17 cellular contexts compared by ENCODE assay signal in genomic region chr9:96554801-96555566, GRCh38.
DNase-seq lines count a peak whose midpoint lies in the region; ATAC-seq and TF ChIP-seq lines count a peak whose summit lies in the region.
"Had no signal": no experiment of that assay in that cellular context is flagged by ENCODE, and none has a peak within 500 bp of the region (broad histone marks: within the 10 kb centered on the region; RNA-seq: fewer than 3 reads in every experiment).

No MANE protein-coding gene starts in this region.

- in situ Hi-C loops in KBM-7 (cut with MboI; ENCODE audit: low pct_unique_long_range_greater_than_20kb, low sequenced_read_pairs): no loop called here

- TF ChIP-seq CTCF in cardiac muscle cell (IDR thresholded peaks at IDR 0.05; ENCODE audit: low read depth, low read length): no peak
- TF ChIP-seq CTCF in body of pancreas (IDR thresholded peaks at IDR 0.05): no peak

- H3K4me3 ChIP-seq in cardiac muscle cell (no peak overlapping the region), body of pancreas (no peak overlapping the region)
- H3K4me3 ChIP-seq: psoas muscle, SJCRH30, upper lobe of left lung had no signal

- DNase-seq in cardiac muscle cell (ENCODE audit: low read depth in 1 of 2, low spot score in 1 of 2): peak in 1 of 2 donors; percentile 41
- DNase-seq in cardiac septum (ENCODE audit: low spot score): no peak
- no peak for DNase-seq in left ventricle myocardium superior
- no peak for DNase-seq in KBM-7
- no peak for DNase-seq in body of pancreas
- DNase-seq: activated B cell treated with CpG ODN at 0.5 μM for 24 hours; activated T-cell treated with anti-CD3 and anti-CD28 coated beads, Interleukin-2, amount 50 U/mL, for 4 hours; DMS79 treated with DMSO at 0.1 percent for 48 hours; mammary epithelial cell; NCI-H1105; NCI-H526; psoas muscle; SJCRH30; upper lobe of left lung had no signal

- H3K9me3 ChIP-seq in cardiac muscle cell (ENCODE audit: low read depth) (no peaks in the 10 kb centered on the region), body of pancreas (no peaks in the 10 kb centered on the region)
- H3K9me3 ChIP-seq: psoas muscle, upper lobe of left lung had no signal

- ATAC-seq in left ventricle myocardium superior (peak; percentile 47), body of pancreas (no peak), HG02938 (IDR thresholded peaks at IDR 0.05; ENCODE audit: unreplicated experiment) (no peak)
- ATAC-seq: activated T-cell treated with anti-CD3 and anti-CD28 coated beads, Interleukin-2, amount 50 U/mL, for 4 hours had no signal

- 92 to 97% methylated on average over 7 to 10 of the region's 10 CpGs for WGBS in body of pancreas, 2 donors

- peaks cover 6% of the 10 kb centered on the region for H3K36me3 ChIP-seq in cardiac muscle cell
- peaks cover 0 to under 1% of the 10 kb centered on the region in 2 donors for H3K36me3 ChIP-seq in body of pancreas (replicated peaks in 1 of 2; ENCODE audit: insufficient read depth in 1 of 2, low read depth in 2 of 2)
- H3K36me3 ChIP-seq: upper lobe of left lung had no signal

- no peak for TF ChIP-seq POLR2A in body of pancreas (IDR thresholded peaks at IDR 0.05)

- H3K27me3 ChIP-seq in cardiac muscle cell: no peaks in the 10 kb centered on the region
- no peaks in the 10 kb centered on the region for H3K27me3 ChIP-seq in body of pancreas
- H3K27me3 ChIP-seq: SJCRH30, upper lobe of left lung had no signal

- H3K4me1 ChIP-seq in cardiac muscle cell (ENCODE audit: low read depth) (peaks cover 24% of the 10 kb centered on the region), body of pancreas (no peaks in the 10 kb centered on the region)
- H3K4me1 ChIP-seq: psoas muscle, SJCRH30 had no signal

- intact Hi-C loops in cardiac septum (cut with DNase I): loop anchor here (5.0 kb wide), 2 partner anchors 68 to 138 kb away; partner anchors contain the start of gene ZNF367
- intact Hi-C loops in left ventricle myocardium superior (cut with micrococcal nuclease): no loop called here
- intact Hi-C loops in body of pancreas (cut with DNase I): no loop called here

- peak overlapping the region; percentile 54 for H3K27ac ChIP-seq in cardiac muscle cell
- H3K27ac ChIP-seq in angular gyrus (ENCODE audit: low read depth, low read length): peak overlapping the region; percentile 53
- H3K27ac ChIP-seq in temporal lobe (ENCODE audit: low read depth, low read length): peak overlapping the region; percentile 69
- peak overlapping the region in 1 of 4 donors; percentile 15 for H3K27ac ChIP-seq in body of pancreas
- H3K27ac ChIP-seq: psoas muscle, SJCRH30, upper lobe of left lung had no signal
